26 cellular contexts compared by ENCODE assay signal in genomic region chr5:153866176-153866575, GRCh38.
"Had no signal": no experiment of that assay in that cellular context is flagged by ENCODE, and none has a peak within 500 bp of the region (broad histone marks: within the 10 kb centered on the region; RNA-seq: fewer than 3 reads in every experiment).

No MANE protein-coding gene starts in this region.

- H3K4me1 Mint-ChIP-seq: activated CD8-positive, alpha-beta memory T cell treated with anti-CD3 and anti-CD28 coated beads, Interleukin-2, amount 10 ng/mL, durations not matched to agents 7 days and 5 days; activated naive CD8-positive, alpha-beta T cell treated with anti-CD3 and anti-CD28 coated beads, Interleukin-2, amount 10 ng/mL, durations not matched to agents 7 days and 5 days; activated T-helper 17 cell treated with anti-CD3 and anti-CD28 coated beads, Interleukin-2, amount 50 U/mL, for 72 hours; T-cell had no signal

- H3K27me3 Mint-ChIP-seq: activated CD8-positive, alpha-beta memory T cell treated with anti-CD3 and anti-CD28 coated beads, Interleukin-2, amount 10 ng/mL, durations not matched to agents 7 days and 5 days; activated naive CD8-positive, alpha-beta T cell treated with anti-CD3 and anti-CD28 coated beads, Interleukin-2, amount 10 ng/mL, durations not matched to agents 7 days and 5 days had no signal

- H3K36me3 Mint-ChIP-seq: activated CD8-positive, alpha-beta memory T cell treated with anti-CD3 and anti-CD28 coated beads, Interleukin-2, amount 10 ng/mL, durations not matched to agents 7 days and 5 days; activated naive CD8-positive, alpha-beta T cell treated with anti-CD3 and anti-CD28 coated beads, Interleukin-2, amount 10 ng/mL, durations not matched to agents 7 days and 5 days; T-cell had no signal

- H3K4me1 ChIP-seq: ascending aorta, body of pancreas had no signal

- H3K36me3 ChIP-seq: ascending aorta, MG63 had no signal

- H3K27me3 ChIP-seq: ascending aorta, body of pancreas, MG63 had no signal

- H3K9me3 ChIP-seq: ascending aorta, body of pancreas, MG63 had no signal

- H3K9me3 Mint-ChIP-seq: activated naive CD8-positive, alpha-beta T cell treated with anti-CD3 and anti-CD28 coated beads, Interleukin-2, amount 10 ng/mL, durations not matched to agents 7 days and 5 days; activated T-helper 17 cell treated with anti-CD3 and anti-CD28 coated beads, Interleukin-2, amount 50 U/mL, for 72 hours had no signal

- H3K4me3 Mint-ChIP-seq: activated CD8-positive, alpha-beta memory T cell treated with anti-CD3 and anti-CD28 coated beads, Interleukin-2, amount 10 ng/mL, durations not matched to agents 7 days and 5 days; activated naive CD8-positive, alpha-beta T cell treated with anti-CD3 and anti-CD28 coated beads, Interleukin-2, amount 10 ng/mL, durations not matched to agents 7 days and 5 days; activated T-helper 17 cell treated with anti-CD3 and anti-CD28 coated beads, Interleukin-2, amount 50 U/mL, for 72 hours; T-cell had no signal

- H3K4me3 ChIP-seq: ascending aorta, body of pancreas, MG63, SK-N-MC had no signal

- DNase-seq: activated CD4-positive, alpha-beta T cell treated with anti-CD3 and anti-CD28 coated beads for 4 hours; activated CD4-positive, alpha-beta T cell treated with anti-CD3 and anti-CD28 coated beads, Interleukin-2, amount 50 U/mL, for 48 hours; activated CD8-positive, alpha-beta memory T cell treated with anti-CD3 and anti-CD28 coated beads, Interleukin-2, amount 10 ng/mL, durations not matched to agents 7 days and 5 days; activated gamma-delta T cell treated with Interleukin-2 at 50 U/mL for 16 hours; activated naive CD4-positive, alpha-beta T cell treated with anti-CD3 and anti-CD28 coated beads, Interleukin-2, amount 50 U/mL, for 16 hours; activated naive CD8-positive, alpha-beta T cell treated with anti-CD3 and anti-CD28 coated beads, Interleukin-2, amount 10 ng/mL, durations not matched to agents 7 days and 5 days; activated T-cell treated with anti-CD3 and anti-CD28 coated beads, Interleukin-2, amount 50 U/mL, for 48 hours; body of pancreas; central memory CD4-positive, alpha-beta T cell; MG63; MV-4-11; NCI-H1092 treated with DMSO at 0.1 percent for 48 hours; NCI-H1417 treated with DMSO at 0.1 percent for 48 hours; NCI-H1694; NCI-H2029; NCI-H345; NCI-H510A; NCI-H526 treated with DMSO at 0.1 percent for 48 hours; NK-92 treated with Interleukin-12 subunit alpha and Interleukin-12 subunit beta, amount 100 ng/mL, for 24 hours; OCI-M1; RPMI8226; T-cell had no signal

- H3K27ac Mint-ChIP-seq: activated CD8-positive, alpha-beta memory T cell treated with anti-CD3 and anti-CD28 coated beads, Interleukin-2, amount 10 ng/mL, durations not matched to agents 7 days and 5 days; activated naive CD8-positive, alpha-beta T cell treated with anti-CD3 and anti-CD28 coated beads, Interleukin-2, amount 10 ng/mL, durations not matched to agents 7 days and 5 days; activated T-helper 17 cell treated with anti-CD3 and anti-CD28 coated beads, Interleukin-2, amount 50 U/mL, for 72 hours; T-cell had no signal

- H3K27ac ChIP-seq: ascending aorta, body of pancreas, KMS-11, SK-N-MC had no signal
